Comparison of ENCODE assay signal across 8 cellular contexts in genomic region chr14:60093606-60094005, GRCh38. TPM values are rescaled to one million over a fixed set of nuclear protein-coding genes. Genes with fewer than 3 reads are reported as not detected.
DNase-seq lines count a peak whose midpoint lies in the region; ATAC-seq and TF ChIP-seq lines count a peak whose summit lies in the region.

No MANE protein-coding gene starts in this region.

- H3K9ac ChIP-seq in duodenal mucosa (ENCODE audit: low read depth in 1 of 2, low read length in 2 of 2) (no peak overlapping the region), parathyroid adenoma (no peak overlapping the region)

- H3K79me2 ChIP-seq in parathyroid adenoma, result peaks cover 39% of the 10 kb centered on the region

- H3K4me1 ChIP-seq in duodenal mucosa (ENCODE audit: control insufficient read depth in 1 of 2, insufficient read depth in 2 of 2, low read length in 2 of 2), result peaks cover 15% of the 10 kb centered on the region in 2 donors
- H3K4me1 ChIP-seq in parathyroid adenoma, result peaks cover 10% of the 10 kb centered on the region

- H3K27ac ChIP-seq in duodenal mucosa (ENCODE audit: low read depth, low read length) (no peak overlapping the region), parathyroid adenoma (no peak overlapping the region)

- ATAC-seq in GM18861 (IDR thresholded peaks at IDR 0.05; ENCODE audit: unreplicated experiment), result no peak

- peak overlapping the region; percentile 89 for H3K4me2 ChIP-seq in parathyroid adenoma (ENCODE audit: low read length)

- peak overlapping the region; percentile 78 for H3K4me3 ChIP-seq in GM06990 (replicated peaks; ENCODE audit: low read depth, low read length)
- H3K4me3 ChIP-seq in duodenal mucosa (ENCODE audit: low read depth in 1 of 2, low read length in 2 of 2), result peak overlapping the region; percentile 90 to 93
- peak overlapping the region; percentile 97 for H3K4me3 ChIP-seq in parathyroid adenoma (ENCODE audit: low read depth, low read length)
- H3K4me3 ChIP-seq in H7 (ENCODE audit: insufficient read depth, low read depth, low read length), result no peak overlapping the region; the same call in 1 of the 2 replicates

- TF ChIP-seq CTCF in GM06990 (IDR thresholded peaks at IDR 0.05; ENCODE audit: insufficient read depth, low read length, poor library complexity, severe bottlenecking) (no peak), parathyroid adenoma (IDR thresholded peaks at IDR 0.05) (no peak)

- no peaks in the 10 kb centered on the region for H3K9me3 ChIP-seq in duodenal mucosa (ENCODE audit: control insufficient read depth in 1 of 2, low read length in 2 of 2)
- no peaks in the 10 kb centered on the region for H3K9me3 ChIP-seq in parathyroid adenoma (ENCODE audit: control insufficient read depth, low read length)

- H3K27me3 ChIP-seq in GM06990 (replicated peaks; ENCODE audit: control insufficient read depth, insufficient read depth, low read length) (no peaks in the 10 kb centered on the region), duodenal mucosa (ENCODE audit: control insufficient read depth in 1 of 2, insufficient read depth in 2 of 2, low read length in 2 of 2) (no peaks in the 10 kb centered on the region), parathyroid adenoma (ENCODE audit: control insufficient read depth, insufficient read depth, low read length) (no peaks in the 10 kb centered on the region), H7 (ENCODE audit: control insufficient read depth, insufficient read depth, low read length) (no peaks in the 10 kb centered on the region)

- DNase-seq in GM06990 (ENCODE audit: extremely low read depth, insufficient read length) (no peak), NCI-H2107 (lab: John Stamatoyannopoulos, UW) (peak; percentile 26), NK-92 (lab: John Stamatoyannopoulos, UW; ENCODE audit: unreplicated experiment) (no peak), H7 (no peak)
- no peak for DNase-seq in stimulated activated naive CD4-positive, alpha-beta T cell treated with Interleukin-2 at 50 U/mL for 16 hours (lab: John Stamatoyannopoulos, UW)

- no peaks in the 10 kb centered on the region for H3K36me3 ChIP-seq in GM06990 (ENCODE audit: control insufficient read depth, insufficient read depth, low read length)
- peaks cover 0 to 9% of the 10 kb centered on the region in 2 donors for H3K36me3 ChIP-seq in duodenal mucosa (ENCODE audit: control insufficient read depth in 1 of 2, insufficient read depth in 2 of 2, low read length in 2 of 2)
- no peaks in the 10 kb centered on the region for H3K36me3 ChIP-seq in parathyroid adenoma (ENCODE audit: control insufficient read depth, insufficient read depth, low read length)
- no peaks in the 10 kb centered on the region for H3K36me3 ChIP-seq in H7 (replicated peaks; ENCODE audit: control insufficient read depth, insufficient read depth, low read length)

- H2AFZ ChIP-seq in parathyroid adenoma, result no peak overlapping the region

RNA-seq across cellular contexts. Expression of gene PCNX4, which starts 1.9 kb away (rescaled TPM):
- 33.9 and 35.5 TPM in 2 replicates for total RNA-seq in H7 (2014; rRNA removed; shearing (Covaris generic))
